In the genomic region with DNA sequence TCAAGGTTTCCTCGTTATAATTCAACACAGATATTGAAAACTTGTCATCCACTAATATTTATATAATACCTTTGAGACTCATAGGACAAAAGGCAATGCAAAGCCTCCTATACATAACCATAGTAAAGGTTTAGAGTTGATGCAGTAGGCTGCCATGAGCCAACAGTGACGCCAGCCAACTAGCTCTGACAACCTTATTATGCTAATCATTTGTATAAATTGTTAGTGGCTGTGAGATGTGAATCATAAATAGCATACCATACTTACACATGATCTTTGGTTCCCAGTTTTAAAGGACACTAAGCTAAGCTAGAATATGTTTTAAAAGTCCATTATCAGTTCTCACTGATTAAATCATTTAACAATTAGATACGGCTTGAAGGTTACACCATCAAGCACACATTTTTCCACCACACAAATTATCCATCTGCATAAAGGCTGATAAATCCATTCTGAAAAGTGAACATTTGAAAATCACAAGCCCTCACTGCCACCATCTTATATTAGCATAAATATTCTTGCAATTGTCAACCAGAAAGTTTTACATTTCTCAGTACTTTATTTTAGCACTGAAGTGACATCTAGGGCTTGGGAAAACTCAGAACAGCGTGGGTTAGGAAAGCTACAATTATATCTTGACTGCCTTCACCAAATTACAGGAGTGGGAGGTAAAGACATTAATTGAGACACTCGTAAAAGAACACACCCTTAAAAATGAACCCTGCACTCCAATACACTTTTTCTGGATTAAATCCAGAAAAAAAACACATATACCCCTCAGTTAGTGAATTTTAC, we compare ENCODE assay signal across 22 cellular contexts. TPM values are rescaled to one million over a fixed set of nuclear protein-coding genes. Genes with fewer than 3 reads are reported as not detected.
A peak's percentile ranks its signal among the peaks of the same experiment; 100 is the strongest.
DNase-seq lines count a peak whose midpoint lies in the region; ATAC-seq and TF ChIP-seq lines count a peak whose summit lies in the region.
"Had no signal": no experiment of that assay in that cellular context is flagged by ENCODE, and none has a peak within 500 bp of the region (broad histone marks: within the 10 kb centered on the region; RNA-seq: fewer than 3 reads in every experiment).

No MANE protein-coding gene starts in this region.

- no peak for DNase-seq in stimulated activated naive CD8-positive, alpha-beta T cell treated with anti-CD3 and anti-CD28 coated beads, Interleukin-15, amount 100 ng/mL, for 72 hours
- no peak for DNase-seq in stimulated activated naive CD8-positive, alpha-beta T cell treated with anti-CD3 and anti-CD28 coated beads, Interleukin-15, Interleukin-2, amounts not matched to agents 100 U/mL and 50 U/mL, for 24 hours
- DNase-seq in PC-9 (no peak), epithelial cell of esophagus (ENCODE audit: low read depth) (peak; percentile 55), NCI-H2029 treated with DMSO at 0.1 percent for 48 hours (lab: John Stamatoyannopoulos, UW) (no peak), ACHN (no peak)
- DNase-seq: activated CD4-positive, CD25-positive, alpha-beta regulatory T cell treated with anti-CD3 and anti-CD28 coated beads, Interleukin-2, amount 50 U/mL, for 72 hours; activated CD8-positive, alpha-beta memory T cell treated with anti-CD3 and anti-CD28 coated beads, Interleukin-2, amount 10 ng/mL, durations not matched to agents 7 days and 5 days; amygdala; DND-41; NCI-H1105; T-helper 9 cell; thyroid gland had no signal

- no peaks in the 10 kb centered on the region for H3K9me3 Mint-ChIP-seq in stimulated activated naive CD8-positive, alpha-beta T cell treated with anti-CD3 and anti-CD28 coated beads, Interleukin-15, amount 100 ng/mL, for 72 hours
- no peaks in the 10 kb centered on the region for H3K9me3 Mint-ChIP-seq in stimulated activated memory B cell treated with anti-CD40 and anti-IgM and Interleukin-4, amounts not matched to agents 10 μg/mL and 1 μg/mL and 100 μg/mL, for 72 hours
- H3K9me3 Mint-ChIP-seq: central memory CD8-positive, alpha-beta T cell; stimulated activated effector memory CD8-positive, alpha-beta T cell treated with anti-CD3 and anti-CD28 coated beads, Interleukin-12 subunit alpha, Interleukin-12 subunit beta, amount 100 ng/mL, for 72 hours had no signal

- H3K36me3 ChIP-seq in PC-9 (ENCODE audit: low read depth), result peaks cover 15% of the 10 kb centered on the region; the same call in 1 of the 2 replicates
- H3K36me3 ChIP-seq: right atrium auricular region, SJSA1, thyroid gland had no signal

- no peaks in the 10 kb centered on the region for H3K27me3 ChIP-seq in PC-9 (ENCODE audit: insufficient read depth, low read depth)
- H3K27me3 ChIP-seq: right atrium auricular region, SJSA1, thyroid gland had no signal

- ATAC-seq in stimulated activated naive CD8-positive, alpha-beta T cell treated with anti-CD3 and anti-CD28 coated beads, Interleukin-15, amount 100 ng/mL, for 72 hours, result peak; percentile 40
- ATAC-seq in stimulated activated naive CD8-positive, alpha-beta T cell treated with anti-CD3 and anti-CD28 coated beads, Interleukin-15, Interleukin-2, amounts not matched to agents 100 U/mL and 50 U/mL, for 24 hours, result no peak
- no peak for ATAC-seq in stimulated activated memory B cell treated with anti-CD40 and anti-IgM and Interleukin-4, amounts not matched to agents 10 μg/mL and 1 μg/mL and 100 μg/mL, for 72 hours
- ATAC-seq in HG03095 (IDR thresholded peaks at IDR 0.05; ENCODE audit: unreplicated experiment), result no peak
- ATAC-seq: left lobe of liver; Panc1; stimulated activated effector memory CD8-positive, alpha-beta T cell treated with anti-CD3 and anti-CD28 coated beads, Interleukin-12 subunit alpha, Interleukin-12 subunit beta, amount 100 ng/mL, for 72 hours had no signal

- in situ Hi-C loops in ACHN (cut with HindIII; ENCODE audit: low pct_ligation_motif_present, low pct_unique_long_range_greater_than_20kb, low sequenced_read_pairs), result no loop called here

- POLR2A ChIA-PET in PC-9 (lab: Charles Lee; ENCODE audit: unreplicated experiment), result no interaction called here

- H3K4me3 Mint-ChIP-seq in stimulated activated naive CD8-positive, alpha-beta T cell treated with anti-CD3 and anti-CD28 coated beads, Interleukin-15, amount 100 ng/mL, for 72 hours, result no peak overlapping the region
- no peak overlapping the region for H3K4me3 Mint-ChIP-seq in stimulated activated memory B cell treated with anti-CD40 and anti-IgM and Interleukin-4, amounts not matched to agents 10 μg/mL and 1 μg/mL and 100 μg/mL, for 72 hours
- H3K4me3 Mint-ChIP-seq: activated CD8-positive, alpha-beta memory T cell treated with anti-CD3 and anti-CD28 coated beads, Interleukin-2, amount 10 ng/mL, durations not matched to agents 7 days and 5 days; stimulated activated effector memory CD8-positive, alpha-beta T cell treated with anti-CD3 and anti-CD28 coated beads, Interleukin-12 subunit alpha, Interleukin-12 subunit beta, amount 100 ng/mL, for 72 hours had no signal

- no peak overlapping the region for H2AFZ ChIP-seq in PC-9

- H3K4me3 ChIP-seq in PC-9, result no peak overlapping the region
- no peak overlapping the region for H3K4me3 ChIP-seq in epithelial cell of esophagus (ENCODE audit: low read length)
- H3K4me3 ChIP-seq: right atrium auricular region, SJSA1, thyroid gland had no signal

- peaks cover 30% of the 10 kb centered on the region; the same call in 1 of the 2 replicates for H3F3A ChIP-seq in PC-9 (ENCODE audit: insufficient read depth, low read depth)

- BruUV-seq in PC-9 (replicated peaks; lab: Mats Ljungman, UMichigan), result no TSS peak

- H3K36me3 Mint-ChIP-seq in stimulated activated memory B cell treated with anti-CD40 and anti-IgM and Interleukin-4, amounts not matched to agents 10 μg/mL and 1 μg/mL and 100 μg/mL, for 72 hours, result peaks cover 10% of the 10 kb centered on the region
- H3K36me3 Mint-ChIP-seq: stimulated activated effector memory CD8-positive, alpha-beta T cell treated with anti-CD3 and anti-CD28 coated beads, Interleukin-12 subunit alpha, Interleukin-12 subunit beta, amount 100 ng/mL, for 72 hours had no signal

- no peaks in the 10 kb centered on the region for H3K27me3 Mint-ChIP-seq in stimulated activated naive CD8-positive, alpha-beta T cell treated with anti-CD3 and anti-CD28 coated beads, Interleukin-15, amount 100 ng/mL, for 72 hours
- H3K27me3 Mint-ChIP-seq in stimulated activated memory B cell treated with anti-CD40 and anti-IgM and Interleukin-4, amounts not matched to agents 10 μg/mL and 1 μg/mL and 100 μg/mL, for 72 hours, result no peaks in the 10 kb centered on the region
- H3K27me3 Mint-ChIP-seq: activated CD8-positive, alpha-beta memory T cell treated with anti-CD3 and anti-CD28 coated beads, Interleukin-2, amount 10 ng/mL, durations not matched to agents 7 days and 5 days; central memory CD8-positive, alpha-beta T cell had no signal

- CTCF ChIA-PET in PC-9 (lab: Charles Lee), result interaction anchor here (0.5 to 2.2 kb wide), 5 partner anchors 12 to 180 kb away, joined by 3 to 97 read pairs (median 9); a partner anchor contains a TSS

- peaks cover 4% of the 10 kb centered on the region; the same call in 1 of the 2 replicates for H3K9me3 ChIP-seq in PC-9 (ENCODE audit: insufficient read depth, low read depth)
- H3K9me3 ChIP-seq: right atrium auricular region, SJSA1, thyroid gland had no signal

- H3K4me1 Mint-ChIP-seq in stimulated activated naive CD8-positive, alpha-beta T cell treated with anti-CD3 and anti-CD28 coated beads, Interleukin-15, amount 100 ng/mL, for 72 hours, result peaks cover 46% of the 10 kb centered on the region
- peaks cover 36% of the 10 kb centered on the region for H3K4me1 Mint-ChIP-seq in stimulated activated memory B cell treated with anti-CD40 and anti-IgM and Interleukin-4, amounts not matched to agents 10 μg/mL and 1 μg/mL and 100 μg/mL, for 72 hours

- TF ChIP-seq CTCF in PC-9 (conservative IDR thresholded peaks at IDR 0.05) (no peak), epithelial cell of esophagus (IDR thresholded peaks at IDR 0.05; ENCODE audit: insufficient read depth, low read depth, low read length, missing control alignments) (no peak)

- H4K20me1 ChIP-seq in PC-9 (ENCODE audit: insufficient read depth), result 0 out of 2 replicates have a peak, but pooled peaks cover 2% of the 10 kb centered on the region

- H3K4me1 ChIP-seq in PC-9 (replicated peaks; ENCODE audit: insufficient read depth), result peaks cover 17% of the 10 kb centered on the region

- H3K27ac ChIP-seq in PC-9, result 0 out of 2 replicates have a peak overlapping the region, but pooled peaks have one; percentile 2
- H3K27ac ChIP-seq: right atrium auricular region, SJSA1, thyroid gland had no signal

- no peaks in the 10 kb centered on the region for H3K9me2 ChIP-seq in PC-9 (ENCODE audit: insufficient read depth)

- intact Hi-C loops in PC-9 (cut with micrococcal nuclease; ENCODE audit: unreplicated experiment), result no loop called here

- H3K4me2 ChIP-seq in PC-9, result no peak overlapping the region

- H3K79me2 ChIP-seq in PC-9 (ENCODE audit: low read depth), result peaks cover 65% of the 10 kb centered on the region

- no peak overlapping the region for H3K27ac Mint-ChIP-seq in stimulated activated naive CD8-positive, alpha-beta T cell treated with anti-CD3 and anti-CD28 coated beads, Interleukin-15, amount 100 ng/mL, for 72 hours
- H3K27ac Mint-ChIP-seq in stimulated activated memory B cell treated with anti-CD40 and anti-IgM and Interleukin-4, amounts not matched to agents 10 μg/mL and 1 μg/mL and 100 μg/mL, for 72 hours, result peak overlapping the region; percentile 35
- H3K27ac Mint-ChIP-seq: activated T-helper 2 cell treated with anti-CD3 and anti-CD28 coated beads, Interferon-gamma antibody, Interleukin-2, Interleukin-4, amounts not matched to agents 10 μg/mL and 5 μg/mL and 100 μg/mL, durations not matched to agents 14 hours and 24 hours and 36 hours; stimulated activated effector memory CD8-positive, alpha-beta T cell treated with anti-CD3 and anti-CD28 coated beads, Interleukin-12 subunit alpha, Interleukin-12 subunit beta, amount 100 ng/mL, for 72 hours had no signal

RNA-seq across cellular contexts. Expression of a gene that starts 30.7 kb away (rescaled TPM):
- total RNA-seq in PC-9 (2021), result 128 and 151 TPM in 2 replicates

RNA-seq across cellular contexts. Expression of a gene that starts 59.8 kb away (rescaled TPM):
- total RNA-seq in PC-9 (2021), result 36.4 and 49.5 TPM in 2 replicates
